8 cellular contexts compared by ENCODE assay signal in genomic region chr1:27600500-27601175, GRCh38. TPM values are rescaled to one million over a fixed set of nuclear protein-coding genes. Genes with fewer than 3 reads are reported as not detected.
DNase-seq lines count a peak whose midpoint lies in the region; ATAC-seq lines count a peak whose summit lies in the region.

No MANE protein-coding gene starts in this region.

- no peak overlapping the region for H2AFZ ChIP-seq in neuronal stem cell (ENCODE audit: low read length)

- H3K9me3 Mint-ChIP-seq in central memory CD8-positive, alpha-beta T cell, result no peaks in the 10 kb centered on the region

- H3K9ac ChIP-seq in neuronal stem cell (ENCODE audit: low read depth, low read length, poor library complexity), result no peak overlapping the region

- H3K4me3 ChIP-seq in neuronal stem cell (ENCODE audit: low read length in 2 of 2), result peak overlapping the region in 1 of 2 donors; percentile 84

- no peak overlapping the region for H3K18ac ChIP-seq in neuronal stem cell (ENCODE audit: low read length)

- peak overlapping the region; percentile 77 for H2AK5ac ChIP-seq in neuronal stem cell (ENCODE audit: low read depth, low read length)

- no peak for ATAC-seq in central memory CD8-positive, alpha-beta T cell (replicated peaks; ENCODE audit: extremely low read depth, poor library complexity, severe bottlenecking)
- ATAC-seq in GM18519 (IDR thresholded peaks at IDR 0.05; ENCODE audit: low FRiP score, unreplicated experiment), result no peak

- no peaks in the 10 kb centered on the region for H3K27me3 Mint-ChIP-seq in central memory CD8-positive, alpha-beta T cell

- H3K4me3 Mint-ChIP-seq in central memory CD8-positive, alpha-beta T cell, result no peak overlapping the region

- DNase-seq in D341Med (ENCODE audit: low spot score), result peak; percentile 56
- DNase-seq in NAMALWA (ENCODE audit: low spot score), result peak; percentile 40
- no peak for DNase-seq in central memory CD8-positive, alpha-beta T cell (ENCODE audit: low spot score in 2 of 2)
- no peak for DNase-seq in neuronal stem cell (ENCODE audit: low spot score)
- DNase-seq in pons (ENCODE audit: low spot score), result no peak
- no peak for DNase-seq in inferior parietal cortex (ENCODE audit: extremely low spot score)
- DNase-seq in SHP77 treated with DMSO at 0.1 percent for 48 hours (lab: John Stamatoyannopoulos, UW), result no peak

- no peaks in the 10 kb centered on the region for H3K9me3 ChIP-seq in neuronal stem cell (replicated peaks in 1 of 2; ENCODE audit: control insufficient read depth in 2 of 2, insufficient read depth in 1 of 2, low read depth in 1 of 2, low read length in 2 of 2)

- no peak overlapping the region for H4K91ac ChIP-seq in neuronal stem cell (ENCODE audit: low read depth, low read length, poor library complexity)

- H3K79me1 ChIP-seq in neuronal stem cell (ENCODE audit: low read depth, low read length), result peaks cover 34% of the 10 kb centered on the region

- peaks cover 7% of the 10 kb centered on the region for H3K36me3 Mint-ChIP-seq in central memory CD8-positive, alpha-beta T cell (ENCODE audit: insufficient read depth)

- H2BK15ac ChIP-seq in neuronal stem cell (ENCODE audit: low read length), result no peak overlapping the region

- H3K14ac ChIP-seq in neuronal stem cell (ENCODE audit: low read length), result no peak overlapping the region

- H3K27ac ChIP-seq in neuronal stem cell (replicated peaks; ENCODE audit: low read length), result no peak overlapping the region

- peaks cover 0 to 19% of the 10 kb centered on the region in 2 donors for H3K36me3 ChIP-seq in neuronal stem cell (replicated peaks in 1 of 2; ENCODE audit: control insufficient read depth in 2 of 2, insufficient read depth in 2 of 2, low read length in 2 of 2)

- H2BK120ac ChIP-seq in neuronal stem cell (ENCODE audit: low read depth, low read length), result no peak overlapping the region

- no CpG with 5 or more reads among the region's 3 CpGs for WGBS in neuronal stem cell (ENCODE audit: extremely low coverage in 2 of 2, insufficient read length in 2 of 2, insufficient replicate concordance in 1 of 2), 2 donors

- no peak overlapping the region for H3K23ac ChIP-seq in neuronal stem cell (ENCODE audit: low read depth, low read length, poor library complexity)

- no peak overlapping the region for H4K8ac ChIP-seq in neuronal stem cell (ENCODE audit: low read depth, low read length)

- no peak overlapping the region for H2BK5ac ChIP-seq in neuronal stem cell (ENCODE audit: low read length)

- no peak overlapping the region for H3K4me2 ChIP-seq in neuronal stem cell (ENCODE audit: insufficient read depth, low read length, poor library complexity, severe bottlenecking)

- H3K27ac Mint-ChIP-seq in central memory CD8-positive, alpha-beta T cell (ENCODE audit: low read depth), result peak overlapping the region; percentile 82

- no peak overlapping the region for H2BK12ac ChIP-seq in neuronal stem cell (ENCODE audit: low read length)

- H3K4me1 ChIP-seq in neuronal stem cell (ENCODE audit: control insufficient read depth in 2 of 2, insufficient read depth in 1 of 2, low read depth in 1 of 2, low read length in 2 of 2), result peaks cover 64 to 73% of the 10 kb centered on the region in 2 donors

- H3K27me3 ChIP-seq in neuronal stem cell (ENCODE audit: control insufficient read depth in 3 of 3, insufficient read depth in 3 of 3, low read depth in 1 of 3, low read length in 3 of 3), result no peaks in the 10 kb centered on the region

- no peak overlapping the region for H3K4ac ChIP-seq in neuronal stem cell (ENCODE audit: low read length)

- peaks cover 27% of the 10 kb centered on the region for H3K4me1 Mint-ChIP-seq in central memory CD8-positive, alpha-beta T cell

RNA-seq across cellular contexts. Expression of gene AHDC1, which starts 3.3 kb away (rescaled TPM):
- polyA plus RNA-seq in neuronal stem cell (2013, experiment 1 of 2), result 22.9 TPM
- polyA plus RNA-seq in neuronal stem cell (2013, experiment 2 of 2), result 22.9 TPM

RNA-seq across cellular contexts. Expression of gene FGR, which starts 34.3 kb away (rescaled TPM):
- polyA plus RNA-seq in neuronal stem cell (2013, experiment 1 of 2), result 0.03 TPM
- 0.01 TPM for polyA plus RNA-seq in neuronal stem cell (2013, experiment 2 of 2)

Comparison
In these comparisons a context has a peak if more than half of its experiments do, and no peak if none do; other contexts are left out.
1. DNase-seq: peak in D341Med (single experiment) and NAMALWA (single experiment); none in central memory CD8-positive, alpha-beta T cell (0 of 2), neuronal stem cell (single experiment), pons (single experiment), inferior parietal cortex (single experiment) and SHP77 treated with DMSO at 0.1 percent for 48 hours (single experiment).